In genomic region chr15:48358229-48358641, GRCh38 we compare ENCODE assay signal across 8 cellular contexts. TPM values are rescaled to one million over a fixed set of nuclear protein-coding genes. Genes with fewer than 3 reads are reported as not detected.
DNase-seq lines count a peak whose midpoint lies in the region; TF ChIP-seq lines count a peak whose summit lies in the region.

No MANE protein-coding gene starts in this region.

- peak overlapping the region in 6 of 11 experiments; percentile 14 to 58 (median 38); a peak in 10 of 22 replicates for H3K4me2 ChIP-seq in BLaER1 treated with 17β-estradiol and CSF1 and Interleukin-3, amounts not matched to agents 10 nM and 100 nM
- peak overlapping the region; percentile 28 for H3K4me2 ChIP-seq in smooth muscle cell

- TF ChIP-seq CTCF in HFFc6 (IDR thresholded peaks at IDR 0.05): peak; percentile 89
- TF ChIP-seq CTCF in smooth muscle cell (IDR thresholded peaks at IDR 0.05; ENCODE audit: borderline replicate concordance, insufficient read depth, poor library complexity, severe bottlenecking): peak; percentile 60

- H3K9me3 ChIP-seq in BLaER1 treated with 17β-estradiol and CSF1 and Interleukin-3, amounts not matched to agents 10 nM and 100 nM (replicated peaks in 1 of 11): no peaks in the 10 kb centered on the region
- H3K9me3 ChIP-seq in SK-N-MC (ENCODE audit: low read depth, low read length): no peaks in the 10 kb centered on the region
- H3K9me3 ChIP-seq in smooth muscle cell (replicated peaks; ENCODE audit: low read depth): no peaks in the 10 kb centered on the region

- no peaks in the 10 kb centered on the region for H3F3A ChIP-seq in smooth muscle cell (ENCODE audit: low read depth)

- DNase-seq in HFFc6 (peak; percentile 21), SK-N-MC (ENCODE audit: low read depth, low spot score) (no peak), globus pallidus (ENCODE audit: low spot score) (peak; percentile 32), smooth muscle cell (lab: John Stamatoyannopoulos, UW; ENCODE audit: unreplicated experiment) (no peak), amygdala (lab: John Stamatoyannopoulos, UW) (no peak), GM19240 (ENCODE audit: insufficient read length, low spot score) (no peak)
- DNase-seq in activated CD4-positive, alpha-beta T cell treated with anti-CD3 and anti-CD28 coated beads for 1 hour: no peak

- H3K27ac Mint-ChIP-seq in HFFc6: peak overlapping the region; percentile 80

- no peaks in the 10 kb centered on the region for H3K27me3 ChIP-seq in BLaER1 treated with 17β-estradiol and CSF1 and Interleukin-3, amounts not matched to agents 10 nM and 100 nM
- H3K27me3 ChIP-seq in smooth muscle cell (ENCODE audit: low read depth): no peaks in the 10 kb centered on the region

- H3K4me3 ChIP-seq in BLaER1 treated with 17β-estradiol and CSF1 and Interleukin-3, amounts not matched to agents 10 nM and 100 nM: no peak overlapping the region
- peak overlapping the region; percentile 47 for H3K4me3 ChIP-seq in SK-N-MC
- H3K4me3 ChIP-seq in smooth muscle cell: no peak overlapping the region

- H3K27ac ChIP-seq in BLaER1 treated with 17β-estradiol and CSF1 and Interleukin-3, amounts not matched to agents 10 nM and 100 nM: peak overlapping the region in 2 of 11 experiments; percentile 19 to 26; a peak in 2 of 22 replicates
- H3K27ac ChIP-seq in SK-N-MC (0 out of 2 replicates have a peak overlapping the region, but pooled peaks have one; percentile 43), smooth muscle cell (ENCODE audit: low read depth) (no peak overlapping the region)

- peaks cover 53% of the 10 kb centered on the region for H3K4me1 Mint-ChIP-seq in HFFc6 (ENCODE audit: low read depth)

- H3K79me2 ChIP-seq in smooth muscle cell (ENCODE audit: low read depth): no peaks in the 10 kb centered on the region

- H3K9me3 Mint-ChIP-seq in HFFc6: peaks cover 7% of the 10 kb centered on the region

- H4K20me1 ChIP-seq in BLaER1 treated with 17β-estradiol and CSF1 and Interleukin-3, amounts not matched to agents 10 nM and 100 nM: no peaks in the 10 kb centered on the region
- H4K20me1 ChIP-seq in smooth muscle cell (ENCODE audit: low read depth): no peaks in the 10 kb centered on the region

- peaks cover 8 to 19% (median 10%) of the 10 kb centered on the region in 10 experiments; a peak in 18 of 20 replicates for H3K4me1 ChIP-seq in BLaER1 treated with 17β-estradiol and CSF1 and Interleukin-3, amounts not matched to agents 10 nM and 100 nM
- peaks cover 7% of the 10 kb centered on the region for H3K4me1 ChIP-seq in smooth muscle cell (ENCODE audit: low read depth)

- peaks cover 15% of the 10 kb centered on the region for H3K36me3 Mint-ChIP-seq in HFFc6 (ENCODE audit: low read depth)

- no peaks in the 10 kb centered on the region for H3K36me3 ChIP-seq in BLaER1 treated with 17β-estradiol and CSF1 and Interleukin-3, amounts not matched to agents 10 nM and 100 nM
- H3K36me3 ChIP-seq in SK-N-MC (ENCODE audit: insufficient read depth, low read length) (no peaks in the 10 kb centered on the region), smooth muscle cell (ENCODE audit: low read depth) (no peaks in the 10 kb centered on the region)

- H2AFZ ChIP-seq in smooth muscle cell (ENCODE audit: low read depth): peak overlapping the region; percentile 47

- no peaks in the 10 kb centered on the region for H3K27me3 Mint-ChIP-seq in HFFc6 (ENCODE audit: insufficient read depth)

- peak overlapping the region in 3 of 11 experiments; percentile 1 to 40 (median 13); a peak in 2 of 22 replicates for H3K9ac ChIP-seq in BLaER1 treated with 17β-estradiol and CSF1 and Interleukin-3, amounts not matched to agents 10 nM and 100 nM
- peak overlapping the region; percentile 14 for H3K9ac ChIP-seq in SK-N-MC (ENCODE audit: insufficient read length)
- H3K9ac ChIP-seq in smooth muscle cell (ENCODE audit: low read depth): no peak overlapping the region

- H3K4me3 Mint-ChIP-seq in HFFc6: peak overlapping the region; percentile 33; the same call in 1 of the 2 replicates

RNA-seq across cellular contexts. Expression of gene DUT, which starts 27.0 kb away (rescaled TPM):
- total RNA-seq in HFFc6 (2021; fragmentation: NEBNext Ultra II Directional; extraction: Animal tissue kit (Norgen Biotek cat#: 25700)): 100 to 1,000 TPM in 5 of 6 experiments, 10 to 100 TPM in 1; 86.0 to 130 (median 114) TPM
- 80.4 and 94.6 TPM in 2 replicates for total RNA-seq in smooth muscle cell
- polyA plus RNA-seq in smooth muscle cell: 100 and 116 TPM in 2 replicates

Comparison
In these comparisons a context has a peak if more than half of its experiments do, and no peak if none do; other contexts are left out.
1. DNase-seq: peak in HFFc6 (single experiment) and globus pallidus (single experiment); none in SK-N-MC (single experiment), smooth muscle cell (single experiment), amygdala (0 of 56), GM19240 (single experiment) and activated CD4-positive, alpha-beta T cell treated with anti-CD3 and anti-CD28 coated beads for 1 hour (single experiment).